In the genomic region with DNA sequence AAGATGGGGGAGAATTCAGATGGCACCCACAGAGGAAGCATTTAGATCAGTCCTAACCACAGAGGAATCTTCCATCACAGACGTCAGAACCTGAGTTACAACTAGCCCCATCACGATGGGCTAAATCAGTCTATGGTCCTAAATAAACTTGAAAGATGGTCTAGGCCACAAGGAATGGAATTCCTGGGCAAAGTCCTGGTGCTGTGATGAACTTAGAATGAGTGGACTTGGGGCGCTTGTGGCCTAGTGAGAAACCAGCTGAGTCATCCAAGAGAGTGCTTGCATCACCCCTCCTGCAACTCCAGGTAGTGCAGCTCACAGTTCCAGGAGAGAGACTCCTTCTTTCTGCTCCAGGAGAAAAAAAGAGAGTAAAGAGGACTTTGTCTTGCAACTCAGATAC, we compare ENCODE assay signal across 19 cellular contexts.
A peak's percentile ranks its signal among the peaks of the same experiment; 100 is the strongest.
DNase-seq lines count a peak whose midpoint lies in the region; ATAC-seq and TF ChIP-seq lines count a peak whose summit lies in the region.
"Had no signal": no experiment of that assay in that cellular context is flagged by ENCODE, and none has a peak within 500 bp of the region (broad histone marks: within the 10 kb centered on the region; RNA-seq: fewer than 3 reads in every experiment).

No MANE protein-coding gene starts in this region.

- no peak overlapping the region for H2AFZ ChIP-seq in hepatocyte

- no peaks in the 10 kb centered on the region for H3K79me2 ChIP-seq in hepatocyte

- H3K4me3 ChIP-seq in HUES6 (ENCODE audit: low read depth, low read length) (no peak overlapping the region), hepatocyte (no peak overlapping the region)
- H3K4me3 ChIP-seq: pancreas, skin epidermis, testis had no signal

- no peaks in the 10 kb centered on the region for H3K27me3 ChIP-seq in HUES6 (ENCODE audit: control insufficient read depth, insufficient read depth, low read length)
- no peaks in the 10 kb centered on the region for H3K27me3 ChIP-seq in hepatocyte
- H3K27me3 ChIP-seq: pancreas, testis had no signal

- H3K9me3 ChIP-seq in HUES6 (ENCODE audit: control insufficient read depth, insufficient read depth, low read depth, low read length) (no peaks in the 10 kb centered on the region), hepatocyte (ENCODE audit: low read depth) (no peaks in the 10 kb centered on the region)
- H3K9me3 ChIP-seq: pancreas, testis had no signal

- 72% methylated on average over 3 of the region's 3 CpGs for WGBS in hepatocyte (ENCODE audit: low lambda C conversion rate, missing lambda C conversion rate)

- no peak overlapping the region for H3K4me2 ChIP-seq in hepatocyte

- DNase-seq in Daoy (ENCODE audit: low read depth) (peak; percentile 27), amniotic epithelial cell (ENCODE audit: low read depth) (peak; percentile 60), hepatocyte (ENCODE audit: low spot score) (peak; percentile 15), DMS 273 treated with DMSO at 0.1 percent for 48 hours (lab: John Stamatoyannopoulos, UW) (no peak), DMS153 treated with DMSO at 0.1 percent for 48 hours (lab: John Stamatoyannopoulos, UW; ENCODE audit: unreplicated experiment) (no peak), iPS-NIHi7 (ENCODE audit: extremely low spot score) (no peak)
- DNase-seq: activated B cell treated with CpG ODN at 0.5 μM for 24 hours; activated effector memory CD4-positive, alpha-beta T cell treated with Interleukin-2 at 50 U/mL for 16 hours; amygdala; GDM1; H9; pancreas; SHP77; stimulated activated CD4-positive, alpha-beta T cell treated with anti-CD3 and anti-CD28 coated beads, Interleukin-4, amount 100 ng/mL, for 24 hours; stimulated activated CD8-positive, alpha-beta memory T cell treated with anti-CD3 and anti-CD28 coated beads, Interleukin-4, amount 100 ng/mL, for 48 hours; testis had no signal

- no peak for TF ChIP-seq CTCF in hepatocyte (IDR thresholded peaks at IDR 0.05; ENCODE audit: poor library complexity)

- no peaks in the 10 kb centered on the region for H3K9me2 ChIP-seq in hepatocyte (replicated peaks; ENCODE audit: insufficient read depth)

- H4K20me1 ChIP-seq in hepatocyte (ENCODE audit: insufficient read depth, poor library complexity, severe bottlenecking), result no peaks in the 10 kb centered on the region

- H3K9ac ChIP-seq in HUES6 (ENCODE audit: low read length), result peak overlapping the region; percentile 36

- no peak for ATAC-seq in GM21360 (IDR thresholded peaks at IDR 0.05; ENCODE audit: unreplicated experiment)
- ATAC-seq: pancreas had no signal

- no peaks in the 10 kb centered on the region for H3K36me3 ChIP-seq in HUES6 (ENCODE audit: control insufficient read depth, insufficient read depth, low read length)
- H3K36me3 ChIP-seq in hepatocyte (replicated peaks; ENCODE audit: insufficient read depth, low read depth), result no peaks in the 10 kb centered on the region
- H3K36me3 ChIP-seq: pancreas had no signal

- H3K4me1 ChIP-seq in HUES6 (ENCODE audit: control insufficient read depth, insufficient read depth, low read length) (no peaks in the 10 kb centered on the region), hepatocyte (ENCODE audit: insufficient read depth) (no peaks in the 10 kb centered on the region)
- H3K4me1 ChIP-seq: pancreas, testis had no signal

- H3K27ac ChIP-seq in HUES6 (ENCODE audit: low read depth, low read length), result no peak overlapping the region
- no peak overlapping the region for H3K27ac ChIP-seq in hepatocyte
- H3K27ac ChIP-seq: pancreas, skin epidermis, testis had no signal

Comparison
In these comparisons a context has a peak if more than half of its experiments do, and no peak if none do; other contexts are left out.
1. DNase-seq: peak in Daoy (single experiment), amniotic epithelial cell (single experiment) and hepatocyte (single experiment); none in DMS 273 treated with DMSO at 0.1 percent for 48 hours (single experiment), DMS153 treated with DMSO at 0.1 percent for 48 hours (single experiment) and iPS-NIHi7 (single experiment).